In the genomic region with DNA sequence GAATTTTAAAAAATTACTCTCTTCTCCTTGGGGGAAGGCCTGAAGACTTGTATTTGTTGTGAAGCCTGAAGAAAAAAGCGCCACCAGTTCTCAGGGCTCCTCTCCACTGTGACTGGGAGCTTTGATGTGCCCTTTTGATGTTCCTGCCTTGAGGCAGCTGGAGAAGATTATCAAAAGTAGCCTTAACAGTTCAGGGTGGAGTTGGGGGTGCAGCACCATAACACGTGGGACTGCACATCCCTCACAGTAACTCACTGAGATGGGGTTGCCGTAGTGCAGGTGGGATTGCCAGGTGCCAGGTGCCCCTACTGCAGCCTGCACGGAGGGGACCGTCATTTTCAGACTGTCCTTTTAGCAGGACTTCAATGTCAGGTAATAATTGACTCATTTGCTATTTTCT, we compare ENCODE assay signal across 2 cellular contexts.
TF ChIP-seq lines count a peak whose summit lies in the region.

No MANE protein-coding gene starts in this region.

TF ChIP-seq in HEK293, 187 proteins besides CTCF, POLR2A, EP300 and RAD21 (continued from another document):
- TF ChIP-seq, protein P1, sequence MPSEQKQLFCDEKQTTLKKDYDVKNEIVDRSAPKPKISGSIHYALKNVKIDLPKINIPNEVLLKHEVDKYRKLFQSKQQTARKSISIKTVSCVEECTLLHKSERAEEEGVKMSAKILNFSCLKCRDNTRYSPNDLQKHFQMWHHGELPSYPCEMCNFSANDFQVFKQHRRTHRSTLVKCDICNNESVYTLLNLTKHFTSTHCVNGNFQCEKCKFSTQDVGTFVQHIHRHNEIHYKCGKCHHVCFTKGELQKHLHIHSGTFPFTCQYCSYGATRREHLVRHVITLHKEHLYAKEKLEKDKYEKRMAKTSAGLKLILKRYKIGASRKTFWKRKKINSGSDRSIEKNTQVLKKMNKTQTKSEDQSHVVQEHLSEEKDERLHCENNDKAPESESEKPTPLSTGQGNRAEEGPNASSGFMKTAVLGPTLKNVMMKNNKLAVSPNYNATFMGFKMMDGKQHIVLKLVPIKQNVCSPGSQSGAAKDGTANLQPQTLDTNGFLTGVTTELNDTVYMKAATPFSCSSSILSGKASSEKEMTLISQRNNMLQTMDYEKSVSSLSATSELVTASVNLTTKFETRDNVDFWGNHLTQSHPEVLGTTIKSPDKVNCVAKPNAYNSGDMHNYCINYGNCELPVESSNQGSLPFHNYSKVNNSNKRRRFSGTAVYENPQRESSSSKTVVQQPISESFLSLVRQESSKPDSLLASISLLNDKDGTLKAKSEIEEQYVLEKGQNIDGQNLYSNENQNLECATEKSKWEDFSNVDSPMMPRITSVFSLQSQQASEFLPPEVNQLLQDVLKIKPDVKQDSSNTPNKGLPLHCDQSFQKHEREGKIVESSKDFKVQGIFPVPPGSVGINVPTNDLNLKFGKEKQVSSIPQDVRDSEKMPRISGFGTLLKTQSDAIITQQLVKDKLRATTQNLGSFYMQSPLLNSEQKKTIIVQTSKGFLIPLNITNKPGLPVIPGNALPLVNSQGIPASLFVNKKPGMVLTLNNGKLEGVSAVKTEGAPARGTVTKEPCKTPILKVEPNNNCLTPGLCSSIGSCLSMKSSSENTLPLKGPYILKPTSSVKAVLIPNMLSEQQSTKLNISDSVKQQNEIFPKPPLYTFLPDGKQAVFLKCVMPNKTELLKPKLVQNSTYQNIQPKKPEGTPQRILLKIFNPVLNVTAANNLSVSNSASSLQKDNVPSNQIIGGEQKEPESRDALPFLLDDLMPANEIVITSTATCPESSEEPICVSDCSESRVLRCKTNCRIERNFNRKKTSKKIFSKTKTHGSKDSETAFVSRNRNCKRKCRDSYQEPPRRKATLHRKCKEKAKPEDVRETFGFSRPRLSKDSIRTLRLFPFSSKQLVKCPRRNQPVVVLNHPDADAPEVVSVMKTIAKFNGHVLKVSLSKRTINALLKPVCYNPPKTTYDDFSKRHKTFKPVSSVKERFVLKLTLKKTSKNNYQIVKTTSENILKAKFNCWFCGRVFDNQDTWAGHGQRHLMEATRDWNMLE (tag by site-specific recombination; conservative IDR thresholded peaks at IDR 0.05; ENCODE audit: low read depth): no peak
- TF ChIP-seq BCL6B (tag by site-specific recombination; IDR thresholded peaks at IDR 0.05) (no peak), KLF9 (tag by site-specific recombination; IDR thresholded peaks at IDR 0.05; ENCODE audit: low read depth) (no peak), KLF16 (tag by site-specific recombination; IDR thresholded peaks at IDR 0.05) (no peak), ZNF335 (tag by site-specific recombination; conservative IDR thresholded peaks at IDR 0.05) (no peak), ZNF10 (tag by site-specific recombination; IDR thresholded peaks at IDR 0.05) (no peak), ZNF302 (tag by site-specific recombination; IDR thresholded peaks at IDR 0.05; ENCODE audit: low read depth) (no peak), ZBTB1 (tag by site-specific recombination; IDR thresholded peaks at IDR 0.05) (no peak), PRDM1 (tag by site-specific recombination; IDR thresholded peaks at IDR 0.05) (no peak), ZNF426 (tag by site-specific recombination; IDR thresholded peaks at IDR 0.05) (no peak), ZNF639 (tag by site-specific recombination; IDR thresholded peaks at IDR 0.05) (no peak)
TF ChIP-seq in HEK293: peak in this region for 0.

TF ChIP-seq in H1, 55 proteins besides CTCF, POLR2A, EP300 and RAD21 (continued from another document):
- TF ChIP-seq TAF1 (IDR thresholded peaks at IDR 0.05; ENCODE audit: low read depth, low read length) (no peak), POU5F1 (IDR thresholded peaks at IDR 0.05; ENCODE audit: low read depth, low read length) (no peak)
- TF ChIP-seq, protein P2, sequence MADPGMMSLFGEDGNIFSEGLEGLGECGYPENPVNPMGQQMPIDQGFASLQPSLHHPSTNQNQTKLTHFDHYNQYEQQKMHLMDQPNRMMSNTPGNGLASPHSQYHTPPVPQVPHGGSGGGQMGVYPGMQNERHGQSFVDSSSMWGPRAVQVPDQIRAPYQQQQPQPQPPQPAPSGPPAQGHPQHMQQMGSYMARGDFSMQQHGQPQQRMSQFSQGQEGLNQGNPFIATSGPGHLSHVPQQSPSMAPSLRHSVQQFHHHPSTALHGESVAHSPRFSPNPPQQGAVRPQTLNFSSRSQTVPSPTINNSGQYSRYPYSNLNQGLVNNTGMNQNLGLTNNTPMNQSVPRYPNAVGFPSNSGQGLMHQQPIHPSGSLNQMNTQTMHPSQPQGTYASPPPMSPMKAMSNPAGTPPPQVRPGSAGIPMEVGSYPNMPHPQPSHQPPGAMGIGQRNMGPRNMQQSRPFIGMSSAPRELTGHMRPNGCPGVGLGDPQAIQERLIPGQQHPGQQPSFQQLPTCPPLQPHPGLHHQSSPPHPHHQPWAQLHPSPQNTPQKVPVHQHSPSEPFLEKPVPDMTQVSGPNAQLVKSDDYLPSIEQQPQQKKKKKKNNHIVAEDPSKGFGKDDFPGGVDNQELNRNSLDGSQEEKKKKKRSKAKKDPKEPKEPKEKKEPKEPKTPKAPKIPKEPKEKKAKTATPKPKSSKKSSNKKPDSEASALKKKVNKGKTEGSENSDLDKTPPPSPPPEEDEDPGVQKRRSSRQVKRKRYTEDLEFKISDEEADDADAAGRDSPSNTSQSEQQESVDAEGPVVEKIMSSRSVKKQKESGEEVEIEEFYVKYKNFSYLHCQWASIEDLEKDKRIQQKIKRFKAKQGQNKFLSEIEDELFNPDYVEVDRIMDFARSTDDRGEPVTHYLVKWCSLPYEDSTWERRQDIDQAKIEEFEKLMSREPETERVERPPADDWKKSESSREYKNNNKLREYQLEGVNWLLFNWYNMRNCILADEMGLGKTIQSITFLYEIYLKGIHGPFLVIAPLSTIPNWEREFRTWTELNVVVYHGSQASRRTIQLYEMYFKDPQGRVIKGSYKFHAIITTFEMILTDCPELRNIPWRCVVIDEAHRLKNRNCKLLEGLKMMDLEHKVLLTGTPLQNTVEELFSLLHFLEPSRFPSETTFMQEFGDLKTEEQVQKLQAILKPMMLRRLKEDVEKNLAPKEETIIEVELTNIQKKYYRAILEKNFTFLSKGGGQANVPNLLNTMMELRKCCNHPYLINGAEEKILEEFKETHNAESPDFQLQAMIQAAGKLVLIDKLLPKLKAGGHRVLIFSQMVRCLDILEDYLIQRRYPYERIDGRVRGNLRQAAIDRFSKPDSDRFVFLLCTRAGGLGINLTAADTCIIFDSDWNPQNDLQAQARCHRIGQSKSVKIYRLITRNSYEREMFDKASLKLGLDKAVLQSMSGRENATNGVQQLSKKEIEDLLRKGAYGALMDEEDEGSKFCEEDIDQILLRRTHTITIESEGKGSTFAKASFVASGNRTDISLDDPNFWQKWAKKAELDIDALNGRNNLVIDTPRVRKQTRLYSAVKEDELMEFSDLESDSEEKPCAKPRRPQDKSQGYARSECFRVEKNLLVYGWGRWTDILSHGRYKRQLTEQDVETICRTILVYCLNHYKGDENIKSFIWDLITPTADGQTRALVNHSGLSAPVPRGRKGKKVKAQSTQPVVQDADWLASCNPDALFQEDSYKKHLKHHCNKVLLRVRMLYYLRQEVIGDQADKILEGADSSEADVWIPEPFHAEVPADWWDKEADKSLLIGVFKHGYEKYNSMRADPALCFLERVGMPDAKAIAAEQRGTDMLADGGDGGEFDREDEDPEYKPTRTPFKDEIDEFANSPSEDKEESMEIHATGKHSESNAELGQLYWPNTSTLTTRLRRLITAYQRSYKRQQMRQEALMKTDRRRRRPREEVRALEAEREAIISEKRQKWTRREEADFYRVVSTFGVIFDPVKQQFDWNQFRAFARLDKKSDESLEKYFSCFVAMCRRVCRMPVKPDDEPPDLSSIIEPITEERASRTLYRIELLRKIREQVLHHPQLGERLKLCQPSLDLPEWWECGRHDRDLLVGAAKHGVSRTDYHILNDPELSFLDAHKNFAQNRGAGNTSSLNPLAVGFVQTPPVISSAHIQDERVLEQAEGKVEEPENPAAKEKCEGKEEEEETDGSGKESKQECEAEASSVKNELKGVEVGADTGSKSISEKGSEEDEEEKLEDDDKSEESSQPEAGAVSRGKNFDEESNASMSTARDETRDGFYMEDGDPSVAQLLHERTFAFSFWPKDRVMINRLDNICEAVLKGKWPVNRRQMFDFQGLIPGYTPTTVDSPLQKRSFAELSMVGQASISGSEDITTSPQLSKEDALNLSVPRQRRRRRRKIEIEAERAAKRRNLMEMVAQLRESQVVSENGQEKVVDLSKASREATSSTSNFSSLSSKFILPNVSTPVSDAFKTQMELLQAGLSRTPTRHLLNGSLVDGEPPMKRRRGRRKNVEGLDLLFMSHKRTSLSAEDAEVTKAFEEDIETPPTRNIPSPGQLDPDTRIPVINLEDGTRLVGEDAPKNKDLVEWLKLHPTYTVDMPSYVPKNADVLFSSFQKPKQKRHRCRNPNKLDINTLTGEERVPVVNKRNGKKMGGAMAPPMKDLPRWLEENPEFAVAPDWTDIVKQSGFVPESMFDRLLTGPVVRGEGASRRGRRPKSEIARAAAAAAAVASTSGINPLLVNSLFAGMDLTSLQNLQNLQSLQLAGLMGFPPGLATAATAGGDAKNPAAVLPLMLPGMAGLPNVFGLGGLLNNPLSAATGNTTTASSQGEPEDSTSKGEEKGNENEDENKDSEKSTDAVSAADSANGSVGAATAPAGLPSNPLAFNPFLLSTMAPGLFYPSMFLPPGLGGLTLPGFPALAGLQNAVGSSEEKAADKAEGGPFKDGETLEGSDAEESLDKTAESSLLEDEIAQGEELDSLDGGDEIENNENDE (IDR thresholded peaks at IDR 0.05; ENCODE audit: insufficient replicate concordance, low read length): peak; percentile 45
